1 cellular context compared by ENCODE assay signal in the genomic region with DNA sequence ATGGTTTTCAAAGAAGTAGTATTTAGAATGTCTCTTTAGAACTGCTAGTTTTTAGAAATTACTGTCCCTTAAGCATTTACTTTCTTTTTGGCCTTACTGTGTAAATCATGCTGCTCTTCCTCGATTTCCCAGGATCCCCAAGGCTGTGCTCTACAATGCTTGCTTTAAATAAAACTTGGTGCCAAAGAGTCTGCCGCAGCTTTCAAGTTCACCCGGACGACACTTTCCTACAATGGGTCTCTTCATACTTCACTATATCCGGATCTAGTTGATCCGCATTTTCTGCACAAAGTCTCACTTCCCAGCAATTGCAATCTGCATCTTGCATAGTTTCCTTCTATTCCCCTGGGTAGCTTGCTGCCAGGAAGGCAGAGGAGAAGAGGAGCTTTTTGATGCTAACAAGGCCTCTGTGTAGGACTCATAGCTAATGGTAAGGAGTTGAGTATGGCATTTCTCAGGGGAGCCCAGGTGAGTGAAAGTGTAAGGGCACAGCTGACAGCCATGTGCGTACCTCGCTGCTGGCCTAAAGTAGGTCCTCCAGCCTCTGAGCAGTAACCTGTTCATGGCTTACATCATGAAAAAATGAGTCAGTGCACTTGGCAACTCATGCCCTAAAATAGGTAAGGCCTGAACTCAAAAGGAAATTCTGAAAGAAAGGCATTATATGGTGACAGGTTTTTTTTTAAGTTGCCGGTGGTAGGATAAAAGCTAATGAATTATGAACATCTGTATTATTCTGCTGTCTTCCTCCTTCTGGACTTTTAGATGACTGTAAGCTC.
TF ChIP-seq lines count a peak whose summit lies in the region.

No MANE protein-coding gene starts in this region.

TF ChIP-seq in GM23338, 12 proteins besides CTCF, POLR2A, EP300 and RAD21 (continued from another document):
- TF ChIP-seq, protein P1, sequence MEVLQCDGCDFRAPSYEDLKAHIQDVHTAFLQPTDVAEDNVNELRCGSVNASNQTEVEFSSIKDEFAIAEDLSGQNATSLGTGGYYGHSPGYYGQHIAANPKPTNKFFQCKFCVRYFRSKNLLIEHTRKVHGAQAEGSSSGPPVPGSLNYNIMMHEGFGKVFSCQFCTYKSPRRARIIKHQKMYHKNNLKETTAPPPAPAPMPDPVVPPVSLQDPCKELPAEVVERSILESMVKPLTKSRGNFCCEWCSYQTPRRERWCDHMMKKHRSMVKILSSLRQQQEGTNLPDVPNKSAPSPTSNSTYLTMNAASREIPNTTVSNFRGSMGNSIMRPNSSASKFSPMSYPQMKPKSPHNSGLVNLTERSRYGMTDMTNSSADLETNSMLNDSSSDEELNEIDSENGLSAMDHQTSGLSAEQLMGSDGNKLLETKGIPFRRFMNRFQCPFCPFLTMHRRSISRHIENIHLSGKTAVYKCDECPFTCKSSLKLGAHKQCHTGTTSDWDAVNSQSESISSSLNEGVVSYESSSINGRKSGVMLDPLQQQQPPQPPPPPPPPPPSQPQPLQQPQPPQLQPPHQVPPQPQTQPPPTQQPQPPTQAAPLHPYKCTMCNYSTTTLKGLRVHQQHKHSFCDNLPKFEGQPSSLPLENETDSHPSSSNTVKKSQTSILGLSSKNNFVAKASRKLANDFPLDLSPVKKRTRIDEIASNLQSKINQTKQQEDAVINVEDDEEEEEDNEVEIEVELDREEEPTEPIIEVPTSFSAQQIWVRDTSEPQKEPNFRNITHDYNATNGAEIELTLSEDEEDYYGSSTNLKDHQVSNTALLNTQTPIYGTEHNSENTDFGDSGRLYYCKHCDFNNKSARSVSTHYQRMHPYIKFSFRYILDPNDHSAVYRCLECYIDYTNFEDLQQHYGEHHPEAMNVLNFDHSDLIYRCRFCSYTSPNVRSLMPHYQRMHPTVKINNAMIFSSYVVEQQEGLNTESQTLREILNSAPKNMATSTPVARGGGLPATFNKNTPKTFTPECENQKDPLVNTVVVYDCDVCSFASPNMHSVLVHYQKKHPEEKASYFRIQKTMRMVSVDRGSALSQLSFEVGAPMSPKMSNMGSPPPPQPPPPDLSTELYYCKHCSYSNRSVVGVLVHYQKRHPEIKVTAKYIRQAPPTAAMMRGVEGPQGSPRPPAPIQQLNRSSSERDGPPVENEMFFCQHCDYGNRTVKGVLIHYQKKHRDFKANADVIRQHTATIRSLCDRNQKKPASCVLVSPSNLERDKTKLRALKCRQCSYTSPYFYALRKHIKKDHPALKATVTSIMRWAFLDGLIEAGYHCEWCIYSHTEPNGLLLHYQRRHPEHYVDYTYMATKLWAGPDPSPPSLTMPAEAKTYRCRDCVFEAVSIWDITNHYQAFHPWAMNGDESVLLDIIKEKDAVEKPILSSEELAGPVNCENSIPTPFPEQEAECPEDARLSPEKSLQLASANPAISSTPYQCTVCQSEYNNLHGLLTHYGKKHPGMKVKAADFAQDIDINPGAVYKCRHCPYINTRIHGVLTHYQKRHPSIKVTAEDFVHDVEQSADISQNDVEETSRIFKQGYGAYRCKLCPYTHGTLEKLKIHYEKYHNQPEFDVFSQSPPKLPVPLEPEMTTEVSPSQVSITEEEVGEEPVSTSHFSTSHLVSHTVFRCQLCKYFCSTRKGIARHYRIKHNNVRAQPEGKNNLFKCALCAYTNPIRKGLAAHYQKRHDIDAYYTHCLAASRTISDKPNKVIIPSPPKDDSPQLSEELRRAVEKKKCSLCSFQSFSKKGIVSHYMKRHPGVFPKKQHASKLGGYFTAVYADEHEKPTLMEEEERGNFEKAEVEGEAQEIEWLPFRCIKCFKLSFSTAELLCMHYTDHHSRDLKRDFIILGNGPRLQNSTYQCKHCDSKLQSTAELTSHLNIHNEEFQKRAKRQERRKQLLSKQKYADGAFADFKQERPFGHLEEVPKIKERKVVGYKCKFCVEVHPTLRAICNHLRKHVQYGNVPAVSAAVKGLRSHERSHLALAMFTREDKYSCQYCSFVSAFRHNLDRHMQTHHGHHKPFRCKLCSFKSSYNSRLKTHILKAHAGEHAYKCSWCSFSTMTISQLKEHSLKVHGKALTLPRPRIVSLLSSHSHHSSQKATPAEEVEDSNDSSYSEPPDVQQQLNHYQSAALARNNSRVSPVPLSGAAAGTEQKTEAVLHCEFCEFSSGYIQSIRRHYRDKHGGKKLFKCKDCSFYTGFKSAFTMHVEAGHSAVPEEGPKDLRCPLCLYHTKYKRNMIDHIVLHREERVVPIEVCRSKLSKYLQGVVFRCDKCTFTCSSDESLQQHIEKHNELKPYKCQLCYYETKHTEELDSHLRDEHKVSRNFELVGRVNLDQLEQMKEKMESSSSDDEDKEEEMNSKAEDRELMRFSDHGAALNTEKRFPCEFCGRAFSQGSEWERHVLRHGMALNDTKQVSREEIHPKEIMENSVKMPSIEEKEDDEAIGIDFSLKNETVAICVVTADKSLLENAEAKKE (CRISPR knock-in tag; IDR thresholded peaks at IDR 0.05), result no peak
- TF ChIP-seq POLR2AphosphoS5 (IDR thresholded peaks at IDR 0.05; ENCODE audit: low read depth) (no peak), JUNB (IDR thresholded peaks at IDR 0.05; ENCODE audit: unreplicated experiment) (no peak), EZH2 (IDR thresholded peaks at IDR 0.05; ENCODE audit: low read depth, unreplicated experiment) (no peak), CREB1 (CRISPR knock-in tag; IDR thresholded peaks at IDR 0.05; ENCODE audit: low read depth) (no peak), STAT1 (IDR thresholded peaks at IDR 0.05; ENCODE audit: unreplicated experiment) (no peak), ZNF114 (CRISPR knock-in tag; IDR thresholded peaks at IDR 0.05) (no peak), EZH2phosphoT487 (IDR thresholded peaks at IDR 0.05; ENCODE audit: unreplicated experiment) (no peak), NANOG (IDR thresholded peaks at IDR 0.05; ENCODE audit: borderline replicate concordance) (no peak), ZNF331 (CRISPR knock-in tag; IDR thresholded peaks at IDR 0.05; ENCODE audit: low read depth) (no peak)
- TF ChIP-seq, protein P2, sequence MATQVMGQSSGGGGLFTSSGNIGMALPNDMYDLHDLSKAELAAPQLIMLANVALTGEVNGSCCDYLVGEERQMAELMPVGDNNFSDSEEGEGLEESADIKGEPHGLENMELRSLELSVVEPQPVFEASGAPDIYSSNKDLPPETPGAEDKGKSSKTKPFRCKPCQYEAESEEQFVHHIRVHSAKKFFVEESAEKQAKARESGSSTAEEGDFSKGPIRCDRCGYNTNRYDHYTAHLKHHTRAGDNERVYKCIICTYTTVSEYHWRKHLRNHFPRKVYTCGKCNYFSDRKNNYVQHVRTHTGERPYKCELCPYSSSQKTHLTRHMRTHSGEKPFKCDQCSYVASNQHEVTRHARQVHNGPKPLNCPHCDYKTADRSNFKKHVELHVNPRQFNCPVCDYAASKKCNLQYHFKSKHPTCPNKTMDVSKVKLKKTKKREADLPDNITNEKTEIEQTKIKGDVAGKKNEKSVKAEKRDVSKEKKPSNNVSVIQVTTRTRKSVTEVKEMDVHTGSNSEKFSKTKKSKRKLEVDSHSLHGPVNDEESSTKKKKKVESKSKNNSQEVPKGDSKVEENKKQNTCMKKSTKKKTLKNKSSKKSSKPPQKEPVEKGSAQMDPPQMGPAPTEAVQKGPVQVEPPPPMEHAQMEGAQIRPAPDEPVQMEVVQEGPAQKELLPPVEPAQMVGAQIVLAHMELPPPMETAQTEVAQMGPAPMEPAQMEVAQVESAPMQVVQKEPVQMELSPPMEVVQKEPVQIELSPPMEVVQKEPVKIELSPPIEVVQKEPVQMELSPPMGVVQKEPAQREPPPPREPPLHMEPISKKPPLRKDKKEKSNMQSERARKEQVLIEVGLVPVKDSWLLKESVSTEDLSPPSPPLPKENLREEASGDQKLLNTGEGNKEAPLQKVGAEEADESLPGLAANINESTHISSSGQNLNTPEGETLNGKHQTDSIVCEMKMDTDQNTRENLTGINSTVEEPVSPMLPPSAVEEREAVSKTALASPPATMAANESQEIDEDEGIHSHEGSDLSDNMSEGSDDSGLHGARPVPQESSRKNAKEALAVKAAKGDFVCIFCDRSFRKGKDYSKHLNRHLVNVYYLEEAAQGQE (IDR thresholded peaks at IDR 0.05; ENCODE audit: unreplicated experiment), result no peak
TF ChIP-seq in GM23338: peak in this region for 0.
